ENCODE assay signal across 1 cellular context in the genomic region with DNA sequence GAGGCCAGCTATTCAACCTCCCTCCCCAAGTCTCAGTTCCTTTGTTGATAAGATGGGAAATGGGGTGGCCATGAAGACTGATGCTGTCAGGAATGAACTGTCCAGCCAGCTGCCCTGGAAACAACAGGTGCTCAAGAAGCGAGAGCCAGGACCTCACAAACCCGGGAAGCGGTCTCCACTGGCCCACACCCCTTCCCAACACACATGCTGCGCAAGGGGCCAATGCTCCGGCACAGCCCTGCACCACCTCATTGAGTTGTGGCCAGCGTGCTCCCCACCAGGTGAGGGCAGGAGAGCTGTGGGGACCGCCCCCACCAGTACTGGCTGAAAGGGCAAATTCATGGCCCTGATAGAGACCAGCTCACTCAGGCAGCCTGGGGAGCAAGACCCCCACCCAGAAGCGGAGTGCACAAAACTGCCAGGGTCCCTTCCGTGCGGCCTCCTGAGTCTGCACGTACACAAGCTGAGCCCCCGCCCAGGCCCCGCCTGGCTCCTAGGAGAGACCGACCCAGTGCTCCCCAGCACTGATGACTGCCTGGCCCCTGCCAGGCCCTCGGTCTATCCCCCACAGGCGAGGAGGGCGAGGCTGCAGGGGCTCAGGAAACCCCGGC.
TF ChIP-seq lines count a peak whose summit lies in the region.

No MANE protein-coding gene starts in this region.

TF ChIP-seq in IMR-90, 13 proteins besides CTCF, POLR2A, EP300 and RAD21:
- TF ChIP-seq NFE2L2 (IDR thresholded peaks at IDR 0.05; ENCODE audit: low read depth, low read length) (no peak), CHD1 (IDR thresholded peaks at IDR 0.05; ENCODE audit: low read depth, low read length) (no peak), CEBPB (IDR thresholded peaks at IDR 0.05; ENCODE audit: low read depth, low read length) (no peak), MXI1 (IDR thresholded peaks at IDR 0.05; ENCODE audit: borderline replicate concordance, low read depth, low read length) (no peak), SMC3 (IDR thresholded peaks at IDR 0.05; ENCODE audit: low read depth, low read length) (no peak), FOS (IDR thresholded peaks at IDR 0.05; ENCODE audit: low read depth, low read length) (no peak), RCOR1 (IDR thresholded peaks at IDR 0.05; ENCODE audit: insufficient replicate concordance, low read length) (no peak), RFX5 (IDR thresholded peaks at IDR 0.05; ENCODE audit: low read depth, low read length) (no peak), MAFK (IDR thresholded peaks at IDR 0.05; ENCODE audit: low read depth, low read length) (no peak), MAZ (IDR thresholded peaks at IDR 0.05; ENCODE audit: borderline replicate concordance, low read depth, low read length) (no peak), BHLHE40 (IDR thresholded peaks at IDR 0.05; ENCODE audit: low read depth, low read length) (no peak)
- TF ChIP-seq, protein P1, sequence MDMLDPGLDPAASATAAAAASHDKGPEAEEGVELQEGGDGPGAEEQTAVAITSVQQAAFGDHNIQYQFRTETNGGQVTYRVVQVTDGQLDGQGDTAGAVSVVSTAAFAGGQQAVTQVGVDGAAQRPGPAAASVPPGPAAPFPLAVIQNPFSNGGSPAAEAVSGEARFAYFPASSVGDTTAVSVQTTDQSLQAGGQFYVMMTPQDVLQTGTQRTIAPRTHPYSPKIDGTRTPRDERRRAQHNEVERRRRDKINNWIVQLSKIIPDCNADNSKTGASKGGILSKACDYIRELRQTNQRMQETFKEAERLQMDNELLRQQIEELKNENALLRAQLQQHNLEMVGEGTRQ (IDR thresholded peaks at IDR 0.05; ENCODE audit: low read depth, low read length): no peak
- TF ChIP-seq, protein P2, sequence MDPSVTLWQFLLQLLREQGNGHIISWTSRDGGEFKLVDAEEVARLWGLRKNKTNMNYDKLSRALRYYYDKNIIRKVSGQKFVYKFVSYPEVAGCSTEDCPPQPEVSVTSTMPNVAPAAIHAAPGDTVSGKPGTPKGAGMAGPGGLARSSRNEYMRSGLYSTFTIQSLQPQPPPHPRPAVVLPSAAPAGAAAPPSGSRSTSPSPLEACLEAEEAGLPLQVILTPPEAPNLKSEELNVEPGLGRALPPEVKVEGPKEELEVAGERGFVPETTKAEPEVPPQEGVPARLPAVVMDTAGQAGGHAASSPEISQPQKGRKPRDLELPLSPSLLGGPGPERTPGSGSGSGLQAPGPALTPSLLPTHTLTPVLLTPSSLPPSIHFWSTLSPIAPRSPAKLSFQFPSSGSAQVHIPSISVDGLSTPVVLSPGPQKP (IDR thresholded peaks at IDR 0.05; ENCODE audit: borderline replicate concordance, low read depth, low read length): no peak
